In genomic region chr17:7023576-7024401, GRCh38 we compare ENCODE assay signal across 8 cellular contexts. TPM values are rescaled to one million over a fixed set of nuclear protein-coding genes. Genes with fewer than 3 reads are reported as not detected.
DNase-seq lines count a peak whose midpoint lies in the region; ATAC-seq and TF ChIP-seq lines count a peak whose summit lies in the region.

No MANE protein-coding gene starts in this region.

- H3K27ac ChIP-seq in neutrophil = peak overlapping the region; percentile 1

- H3K9me3 Mint-ChIP-seq in activated naive CD4-positive, alpha-beta T cell treated with anti-CD3 and anti-CD28 coated beads, Interleukin-2, amount 10 ng/mL, durations not matched to agents 7 days and 5 days = no peaks in the 10 kb centered on the region
- H3K9me3 Mint-ChIP-seq in stimulated activated naive CD8-positive, alpha-beta T cell treated with anti-CD3 and anti-CD28 coated beads, Interleukin-15, amount 100 ng/mL, for 72 hours = peaks cover 0 to under 1% of the 10 kb centered on the region in 2 donors

- DNase-seq in DMS 273 (lab: John Stamatoyannopoulos, UW; ENCODE audit: unreplicated experiment) = peak; percentile 23
- no peak for DNase-seq in DMS 273 treated with DMSO at 0.1 percent for 48 hours (lab: John Stamatoyannopoulos, UW)
- DNase-seq in SHP77 treated with DMSO at 0.1 percent for 48 hours (lab: John Stamatoyannopoulos, UW) = peak; percentile 92
- peak; percentile 94 for DNase-seq in activated naive CD4-positive, alpha-beta T cell treated with anti-CD3 and anti-CD28 coated beads, Interleukin-2, amount 10 ng/mL, durations not matched to agents 7 days and 5 days
- DNase-seq in glomerular endothelial cell (ENCODE audit: extremely low read depth, low read depth, low spot score) = peak; percentile 84
- peak; percentile 96 for DNase-seq in stimulated activated naive CD8-positive, alpha-beta T cell treated with anti-CD3 and anti-CD28 coated beads, Interleukin-15, amount 100 ng/mL, for 72 hours
- no peak for DNase-seq in GM19240 (ENCODE audit: insufficient read length, low spot score)

- peaks cover 50% of the 10 kb centered on the region for H3K27me3 Mint-ChIP-seq in activated naive CD4-positive, alpha-beta T cell treated with anti-CD3 and anti-CD28 coated beads, Interleukin-2, amount 10 ng/mL, durations not matched to agents 7 days and 5 days
- H3K27me3 Mint-ChIP-seq in stimulated activated naive CD8-positive, alpha-beta T cell treated with anti-CD3 and anti-CD28 coated beads, Interleukin-15, amount 100 ng/mL, for 72 hours = peaks cover 17% of the 10 kb centered on the region

- H3K9me3 ChIP-seq in neutrophil = no peaks in the 10 kb centered on the region

- peaks cover 59% of the 10 kb centered on the region for H3K4me1 Mint-ChIP-seq in activated naive CD4-positive, alpha-beta T cell treated with anti-CD3 and anti-CD28 coated beads, Interleukin-2, amount 10 ng/mL, durations not matched to agents 7 days and 5 days
- H3K4me1 Mint-ChIP-seq in stimulated activated naive CD8-positive, alpha-beta T cell treated with anti-CD3 and anti-CD28 coated beads, Interleukin-15, amount 100 ng/mL, for 72 hours = peaks cover 60% of the 10 kb centered on the region

- no peak for TF ChIP-seq CTCF in neutrophil (IDR thresholded peaks at IDR 0.05)

- H3K27me3 ChIP-seq in neutrophil = peaks cover 39% of the 10 kb centered on the region

- peaks cover 21 to 24% of the 10 kb centered on the region in 2 experiments for H3K4me1 ChIP-seq in neutrophil (ENCODE audit: control insufficient read depth in 1 of 2, insufficient read depth in 1 of 2, low read depth in 1 of 2, low read length in 1 of 2)

- H3K27ac Mint-ChIP-seq in activated naive CD4-positive, alpha-beta T cell treated with anti-CD3 and anti-CD28 coated beads, Interleukin-2, amount 10 ng/mL, durations not matched to agents 7 days and 5 days = peak overlapping the region; percentile 77
- H3K27ac Mint-ChIP-seq in stimulated activated naive CD8-positive, alpha-beta T cell treated with anti-CD3 and anti-CD28 coated beads, Interleukin-15, amount 100 ng/mL, for 72 hours = peak overlapping the region in 1 of 2 donors; percentile 43

- peak; percentile 77 for ATAC-seq in stimulated activated naive CD8-positive, alpha-beta T cell treated with anti-CD3 and anti-CD28 coated beads, Interleukin-15, amount 100 ng/mL, for 72 hours

- H3K36me3 ChIP-seq in neutrophil = no peaks in the 10 kb centered on the region

- H3K4me3 Mint-ChIP-seq in activated naive CD4-positive, alpha-beta T cell treated with anti-CD3 and anti-CD28 coated beads, Interleukin-2, amount 10 ng/mL, durations not matched to agents 7 days and 5 days = peak overlapping the region; percentile 57
- peak overlapping the region; percentile 84 to 90 for H3K4me3 Mint-ChIP-seq in stimulated activated naive CD8-positive, alpha-beta T cell treated with anti-CD3 and anti-CD28 coated beads, Interleukin-15, amount 100 ng/mL, for 72 hours

- H3K36me3 Mint-ChIP-seq in activated naive CD4-positive, alpha-beta T cell treated with anti-CD3 and anti-CD28 coated beads, Interleukin-2, amount 10 ng/mL, durations not matched to agents 7 days and 5 days = no peaks in the 10 kb centered on the region

- peak overlapping the region; percentile 61 to 69 for H3K4me3 ChIP-seq in neutrophil (ENCODE audit: low read depth in 1 of 2, low read length in 1 of 2)

- CTCF ChIA-PET in activated naive CD4-positive, alpha-beta T cell treated with anti-CD3 and anti-CD28 coated beads, Interleukin-2, amount 10 ng/mL, durations not matched to agents 7 days and 5 days (lab: Charles Lee) = interaction anchor here (0.7 to 8.4 kb wide), 4 partner anchors 19 to 181 kb away, joined by 3 to 51 read pairs (median 4); no protein-coding TSS in a partner anchor

RNA-seq across cellular contexts. Expression of gene BCL6B, which starts 0.9 kb away (rescaled TPM):
- 120 and 180 TPM in 2 replicates for total RNA-seq in glomerular endothelial cell

RNA-seq across cellular contexts. Expression of gene RNASEK, which starts 11.4 kb away (rescaled TPM):
- total RNA-seq in glomerular endothelial cell = 459 and 493 TPM in 2 replicates

RNA-seq across cellular contexts. Expression of gene SLC16A13, which starts 12.0 kb away (rescaled TPM):
- total RNA-seq in glomerular endothelial cell = 6.6 and 7.9 TPM in 2 replicates

RNA-seq across cellular contexts. Expression of gene SLC16A11, which starts 20.1 kb away (rescaled TPM):
- 0.12 and 0.44 TPM in 2 replicates for total RNA-seq in glomerular endothelial cell

RNA-seq across cellular contexts. Expression of gene ALOX12, which starts 27.9 kb away (rescaled TPM):
- total RNA-seq in glomerular endothelial cell = not detected in 2 replicates

Comparison
In these comparisons a context has a peak if more than half of its experiments do, and no peak if none do; other contexts are left out.
1. DNase-seq: peak in DMS 273 (single experiment), SHP77 treated with DMSO at 0.1 percent for 48 hours (single experiment), activated naive CD4-positive, alpha-beta T cell treated with anti-CD3 and anti-CD28 coated beads, Interleukin-2, amount 10 ng/mL, durations not matched to agents 7 days and 5 days (single experiment), glomerular endothelial cell (single experiment) and stimulated activated naive CD8-positive, alpha-beta T cell treated with anti-CD3 and anti-CD28 coated beads, Interleukin-15, amount 100 ng/mL, for 72 hours (2 of 2); none in DMS 273 treated with DMSO at 0.1 percent for 48 hours (single experiment) and GM19240 (single experiment).